Comparison of ENCODE assay signal across 15 cellular contexts in genomic region chr6:6771224-6771915, GRCh38.
DNase-seq lines count a peak whose midpoint lies in the region; ATAC-seq and TF ChIP-seq lines count a peak whose summit lies in the region.
"Had no signal": no experiment of that assay in that cellular context is flagged by ENCODE, and none has a peak within 500 bp of the region (broad histone marks: within the 10 kb centered on the region; RNA-seq: fewer than 3 reads in every experiment).

No MANE protein-coding gene starts in this region.

- intact Hi-C loops in MCF 10A (cut with micrococcal nuclease): no loop called here

- H3K9me3 Mint-ChIP-seq in MCF 10A (ENCODE audit: unreplicated experiment): no peaks in the 10 kb centered on the region
- H3K9me3 Mint-ChIP-seq in activated naive CD4-positive, alpha-beta T cell treated with anti-CD3 and anti-CD28 coated beads, Interleukin-2, amount 10 ng/mL, durations not matched to agents 7 days and 5 days: no peaks in the 10 kb centered on the region

- H3K27me3 Mint-ChIP-seq in MCF 10A (ENCODE audit: insufficient read depth, unreplicated experiment): no peaks in the 10 kb centered on the region
- peaks cover 23% of the 10 kb centered on the region for H3K27me3 Mint-ChIP-seq in activated naive CD4-positive, alpha-beta T cell treated with anti-CD3 and anti-CD28 coated beads, Interleukin-2, amount 10 ng/mL, durations not matched to agents 7 days and 5 days

- DNase-seq in COLO829 (ENCODE audit: low spot score): peak; percentile 90
- peak; percentile 24 for DNase-seq in M059J (ENCODE audit: low read depth)
- DNase-seq in MCF 10A (ENCODE audit: unreplicated experiment): peak; percentile 65
- DNase-seq in islet precursor cell: peak; percentile 77
- no peak for DNase-seq in activated naive CD4-positive, alpha-beta T cell treated with anti-CD3 and anti-CD28 coated beads, Interleukin-2, amount 10 ng/mL, durations not matched to agents 7 days and 5 days
- DNase-seq: ACHN; CD4-positive, alpha-beta memory T cell; Karpas-422; NCI-H1105; NCI-H187 treated with DMSO at 0.1 percent for 48 hours; NCI-H446 treated with DMSO at 0.1 percent for 48 hours; NCI-H774 had no signal

- H3K4me1 Mint-ChIP-seq in MCF 10A (ENCODE audit: insufficient read depth, unreplicated experiment): no peaks in the 10 kb centered on the region
- no peaks in the 10 kb centered on the region for H3K4me1 Mint-ChIP-seq in activated naive CD4-positive, alpha-beta T cell treated with anti-CD3 and anti-CD28 coated beads, Interleukin-2, amount 10 ng/mL, durations not matched to agents 7 days and 5 days
- H3K4me1 Mint-ChIP-seq: B cell; CD4-positive, alpha-beta memory T cell had no signal

- no peak for TF ChIP-seq CTCF in MCF 10A (IDR thresholded peaks at IDR 0.05; ENCODE audit: unreplicated experiment)

- ATAC-seq in GM19351 (IDR thresholded peaks at IDR 0.05; ENCODE audit: unreplicated experiment): no peak
- ATAC-seq in GM21723 (IDR thresholded peaks at IDR 0.05; ENCODE audit: unreplicated experiment): no peak

- no peak overlapping the region for H3K4me3 Mint-ChIP-seq in MCF 10A (ENCODE audit: unreplicated experiment)
- H3K4me3 Mint-ChIP-seq in activated naive CD4-positive, alpha-beta T cell treated with anti-CD3 and anti-CD28 coated beads, Interleukin-2, amount 10 ng/mL, durations not matched to agents 7 days and 5 days: no peak overlapping the region
- H3K4me3 Mint-ChIP-seq: B cell; CD4-positive, alpha-beta memory T cell had no signal

- no peak overlapping the region for H3K27ac Mint-ChIP-seq in MCF 10A (ENCODE audit: low read depth, unreplicated experiment)
- no peak overlapping the region for H3K27ac Mint-ChIP-seq in activated naive CD4-positive, alpha-beta T cell treated with anti-CD3 and anti-CD28 coated beads, Interleukin-2, amount 10 ng/mL, durations not matched to agents 7 days and 5 days
- H3K27ac Mint-ChIP-seq: B cell; CD4-positive, alpha-beta memory T cell had no signal

- POLR2A ChIA-PET in MCF 10A (lab: Yijun Ruan, JAX): interaction anchor here (1.0 to 1.8 kb wide), 4 partner anchors 10 to 398 kb away, joined by 3 to 12 read pairs (median 4); no protein-coding TSS in a partner anchor

- H3K36me3 Mint-ChIP-seq in MCF 10A (ENCODE audit: insufficient read depth, unreplicated experiment): no peaks in the 10 kb centered on the region
- no peaks in the 10 kb centered on the region for H3K36me3 Mint-ChIP-seq in activated naive CD4-positive, alpha-beta T cell treated with anti-CD3 and anti-CD28 coated beads, Interleukin-2, amount 10 ng/mL, durations not matched to agents 7 days and 5 days
- H3K36me3 Mint-ChIP-seq: CD4-positive, alpha-beta memory T cell had no signal

- CTCF ChIA-PET in MCF 10A (lab: Yijun Ruan, JAX): interaction anchor here (0.5 to 0.6 kb wide), 2 partner anchors 41 to 178 kb away, joined by 3 to 4 read pairs; no protein-coding TSS in a partner anchor
- CTCF ChIA-PET in activated naive CD4-positive, alpha-beta T cell treated with anti-CD3 and anti-CD28 coated beads, Interleukin-2, amount 10 ng/mL, durations not matched to agents 7 days and 5 days (lab: Charles Lee): interaction anchor here (1.2 to 1.7 kb wide), 2 partner anchors 12 to 472 kb away, joined by 3 to 4 read pairs; no protein-coding TSS in a partner anchor

- BruUV-seq in MCF 10A (replicated peaks; lab: Mats Ljungman, UMichigan): no TSS peak
